In genomic region chr2:172446524-172447063, GRCh38 we compare ENCODE assay signal across 15 cellular contexts. TPM values are rescaled to one million over a fixed set of nuclear protein-coding genes. Genes with fewer than 3 reads are reported as not detected.
A peak's percentile ranks its signal among the peaks of the same experiment; 100 is the strongest.
DNase-seq lines count a peak whose midpoint lies in the region; TF ChIP-seq lines count a peak whose summit lies in the region.
"Had no signal": no experiment of that assay in that cellular context is flagged by ENCODE, and none has a peak within 500 bp of the region (broad histone marks: within the 10 kb centered on the region; RNA-seq: fewer than 3 reads in every experiment).

No MANE protein-coding gene starts in this region.

- H3K27ac ChIP-seq in BLaER1 (no peak overlapping the region), VCaP (peak overlapping the region; percentile 90)

- peaks cover 28% of the 10 kb centered on the region for H3K4me1 ChIP-seq in BLaER1

- peak; percentile 46 for DNase-seq in HT1080 (ENCODE audit: low read depth)
- peak; percentile 21 for DNase-seq in kidney tubule cell (ENCODE audit: low spot score)
- DNase-seq in NCI-H524 treated with DMSO at 0.1 percent for 48 hours (lab: John Stamatoyannopoulos, UW), result no peak
- no peak for DNase-seq in NCI-H748 (lab: John Stamatoyannopoulos, UW; ENCODE audit: unreplicated experiment)
- no peak for DNase-seq in activated T-cell treated with anti-CD3 and anti-CD28 coated beads, Interleukin-2, amount 50 U/mL, for 1 hour
- DNase-seq in GM03348 (ENCODE audit: low spot score), result no peak
- DNase-seq: effector CD4-positive, alpha-beta T cell; glutamatergic neuron; kidney glomerular epithelial cell; NCI-H2029 treated with DMSO at 0.1 percent for 48 hours; stimulated activated CD4-positive, alpha-beta T cell treated with anti-CD3 and anti-CD28 coated beads, Interleukin-4, amount 100 ng/mL, for 1 hour; stimulated activated naive B cell treated with anti-CD40 and anti-IgM and Interleukin-4, amounts not matched to agents 10 μg/mL and 1 μg/mL and 100 μg/mL, for 72 hours had no signal

- H3K9me3 ChIP-seq in BLaER1, result no peaks in the 10 kb centered on the region
- H3K9me3 ChIP-seq: body of pancreas had no signal

- no peak overlapping the region for H3K4me3 ChIP-seq in BLaER1
- H3K4me3 ChIP-seq: body of pancreas had no signal

- H3K27me3 ChIP-seq in BLaER1, result no peaks in the 10 kb centered on the region
- H3K27me3 ChIP-seq: body of pancreas had no signal

- no peaks in the 10 kb centered on the region for H3K36me3 ChIP-seq in BLaER1

- peak overlapping the region; percentile 39 for H3K4me2 ChIP-seq in BLaER1

- H4K20me1 ChIP-seq in BLaER1, result peaks cover 7% of the 10 kb centered on the region; the same call in 1 of the 2 replicates

- TF ChIP-seq CTCF in VCaP (conservative IDR thresholded peaks at IDR 0.05), result no peak

- no peak overlapping the region for H3K9ac ChIP-seq in BLaER1

RNA-seq across cellular contexts. Expression of gene ITGA6, which starts 19.2 kb away (rescaled TPM):
- total RNA-seq in HT1080 (2014; rRNA removed; shearing (Covaris generic)), result 311 and 345 TPM in 2 replicates
- polyA plus RNA-seq in HT1080 (2015; cell fraction: cytosol; rRNA removed), result 221 and 294 TPM in 2 replicates
- 505 and 588 TPM in 2 replicates for polyA plus RNA-seq in HT1080 (2015; cell fraction: nucleus; rRNA removed)

Comparison
In these comparisons a context has a peak if more than half of its experiments do, and no peak if none do; other contexts are left out.
1. DNase-seq: peak in HT1080 (single experiment) and kidney tubule cell (single experiment); none in NCI-H524 treated with DMSO at 0.1 percent for 48 hours (single experiment), NCI-H748 (single experiment), activated T-cell treated with anti-CD3 and anti-CD28 coated beads, Interleukin-2, amount 50 U/mL, for 1 hour (single experiment) and GM03348 (single experiment).